Comparison of ENCODE assay signal across 9 cellular contexts in genomic region chr17:10127819-10128375, GRCh38.
DNase-seq lines count a peak whose midpoint lies in the region; ATAC-seq and TF ChIP-seq lines count a peak whose summit lies in the region.
"Had no signal": no experiment of that assay in that cellular context is flagged by ENCODE, and none has a peak within 500 bp of the region (broad histone marks: within the 10 kb centered on the region; RNA-seq: fewer than 3 reads in every experiment).

No MANE protein-coding gene starts in this region.

- H3K27me3 ChIP-seq in BLaER1 treated with 17β-estradiol and CSF1 and Interleukin-3, amounts not matched to agents 10 nM and 100 nM = no peaks in the 10 kb centered on the region
- H3K27me3 ChIP-seq in psoas muscle (ENCODE audit: insufficient read depth in 3 of 3, low read length in 2 of 3) = peaks cover 0 to 2% (median 0%) of the 10 kb centered on the region in 3 donors

- CTCF ChIA-PET in WTC11 (lab: Charles Lee) = interaction anchor here (1.0 to 1.5 kb wide), 2 partner anchors 10 to 99 kb away, joined by 3 to 5 read pairs; no protein-coding TSS in a partner anchor
- CTCF ChIA-PET in activated CD4-positive, alpha-beta T cell treated with anti-CD3 and anti-CD28 coated beads, Interleukin-2, amount 10 ng/mL, durations not matched to agents 7 days and 5 days (lab: Charles Lee) = no interaction called here

- POLR2A ChIA-PET in WTC11 (lab: Charles Lee) = no interaction called here
- POLR2A ChIA-PET in activated CD4-positive, alpha-beta T cell treated with anti-CD3 and anti-CD28 coated beads, Interleukin-2, amount 10 ng/mL, durations not matched to agents 7 days and 5 days (lab: Charles Lee) = no interaction called here

- peak overlapping the region in 1 of 10 experiments; percentile 13; a peak in 1 of 20 replicates for H3K4me3 ChIP-seq in BLaER1 treated with 17β-estradiol and CSF1 and Interleukin-3, amounts not matched to agents 10 nM and 100 nM
- H3K4me3 ChIP-seq in psoas muscle = no peak overlapping the region

- H4K20me1 ChIP-seq in BLaER1 treated with 17β-estradiol and CSF1 and Interleukin-3, amounts not matched to agents 10 nM and 100 nM = no peaks in the 10 kb centered on the region

- ATAC-seq in WTC11 = peak; percentile 48
- peak; percentile 73 to 85 (median 78) for ATAC-seq in psoas muscle
- no peak for ATAC-seq in GM21390 (IDR thresholded peaks at IDR 0.05; ENCODE audit: unreplicated experiment)
- ATAC-seq in activated T-cell treated with anti-CD3 and anti-CD28 coated beads, Interleukin-2, amount 50 U/mL, for 4 hours = no peak

- 19 to 25% (median 20%) methylated on average over 15 to 17 of the region's 17 CpGs for WGBS in psoas muscle, 3 donors

- H3K4me1 Mint-ChIP-seq in WTC11 = peaks cover 24% of the 10 kb centered on the region
- H3K4me1 Mint-ChIP-seq in activated T-cell treated with anti-CD3 and anti-CD28 coated beads, Interleukin-2, amount 50 U/mL, for 4 hours (ENCODE audit: low read depth) = peaks cover 6% of the 10 kb centered on the region
- peaks cover 21% of the 10 kb centered on the region for H3K4me1 Mint-ChIP-seq in activated CD4-positive, alpha-beta T cell treated with anti-CD3 and anti-CD28 coated beads, Interleukin-2, amount 10 ng/mL, durations not matched to agents 7 days and 5 days

- H3K9ac ChIP-seq in BLaER1 treated with 17β-estradiol and CSF1 and Interleukin-3, amounts not matched to agents 10 nM and 100 nM = peak overlapping the region; percentile 43 to 73 (median 63)

- peaks cover 0 to 7% (median 0%) of the 10 kb centered on the region in 11 experiments; a peak in 1 of 22 replicates for H3K36me3 ChIP-seq in BLaER1 treated with 17β-estradiol and CSF1 and Interleukin-3, amounts not matched to agents 10 nM and 100 nM
- H3K36me3 ChIP-seq in psoas muscle (ENCODE audit: insufficient read depth in 1 of 2, low read depth in 1 of 2) = no peaks in the 10 kb centered on the region

- peaks cover 0 to 8% (median 0%) of the 10 kb centered on the region in 11 experiments; a peak in 1 of 22 replicates for H3K9me3 ChIP-seq in BLaER1 treated with 17β-estradiol and CSF1 and Interleukin-3, amounts not matched to agents 10 nM and 100 nM (replicated peaks in 1 of 11)
- H3K9me3 ChIP-seq in psoas muscle = no peaks in the 10 kb centered on the region

- no peaks in the 10 kb centered on the region for H3K36me3 Mint-ChIP-seq in WTC11
- H3K36me3 Mint-ChIP-seq in activated T-cell treated with anti-CD3 and anti-CD28 coated beads, Interleukin-2, amount 50 U/mL, for 4 hours (ENCODE audit: insufficient read depth) = no peaks in the 10 kb centered on the region
- no peaks in the 10 kb centered on the region for H3K36me3 Mint-ChIP-seq in activated CD4-positive, alpha-beta T cell treated with anti-CD3 and anti-CD28 coated beads, Interleukin-2, amount 10 ng/mL, durations not matched to agents 7 days and 5 days (ENCODE audit: low read depth)

- peak overlapping the region; percentile 61 for H3K27ac Mint-ChIP-seq in WTC11
- H3K27ac Mint-ChIP-seq in activated CD4-positive, alpha-beta T cell treated with anti-CD3 and anti-CD28 coated beads, Interleukin-2, amount 10 ng/mL, durations not matched to agents 7 days and 5 days = no peak overlapping the region

- TF ChIP-seq CTCF in WTC11 (IDR thresholded peaks at IDR 0.05) (no peak), psoas muscle (IDR thresholded peaks at IDR 0.05) (no peak)

- DNase-seq in WTC11 (ENCODE audit: low spot score) (no peak), cardiac septum (ENCODE audit: low spot score) (peak; percentile 89), psoas muscle (peak; percentile 87 to 94)
- no peak for DNase-seq in activated T-cell treated with anti-CD3 and anti-CD28 coated beads, Interleukin-2, amount 50 U/mL, for 4 hours
- no peak for DNase-seq in activated CD4-positive, alpha-beta T cell treated with anti-CD3 and anti-CD28 coated beads, Interleukin-2, amount 10 ng/mL, durations not matched to agents 7 days and 5 days
- DNase-seq in stimulated activated CD4-positive, alpha-beta T cell treated with anti-CD3 and anti-CD28 coated beads, Interleukin-12 subunit alpha, Interleukin-12 subunit beta, amount 100 ng/mL, for 4 hours = no peak
- DNase-seq: NK-92 treated with Interleukin-12 subunit alpha and Interleukin-12 subunit beta, amount 100 ng/mL, for 24 hours had no signal

- 0 out of 2 replicates have a peak, but pooled peaks cover 3% of the 10 kb centered on the region for H3K9me3 Mint-ChIP-seq in WTC11
- H3K9me3 Mint-ChIP-seq in activated T-cell treated with anti-CD3 and anti-CD28 coated beads, Interleukin-2, amount 50 U/mL, for 4 hours = peaks cover 6% of the 10 kb centered on the region
- H3K9me3 Mint-ChIP-seq in activated CD4-positive, alpha-beta T cell treated with anti-CD3 and anti-CD28 coated beads, Interleukin-2, amount 10 ng/mL, durations not matched to agents 7 days and 5 days = no peaks in the 10 kb centered on the region

- H3K27me3 Mint-ChIP-seq in WTC11 (ENCODE audit: low read depth) = no peaks in the 10 kb centered on the region
- H3K27me3 Mint-ChIP-seq in activated T-cell treated with anti-CD3 and anti-CD28 coated beads, Interleukin-2, amount 50 U/mL, for 4 hours (ENCODE audit: low read depth) = no peaks in the 10 kb centered on the region
- peaks cover 1% of the 10 kb centered on the region for H3K27me3 Mint-ChIP-seq in activated CD4-positive, alpha-beta T cell treated with anti-CD3 and anti-CD28 coated beads, Interleukin-2, amount 10 ng/mL, durations not matched to agents 7 days and 5 days

- H3K27ac ChIP-seq in BLaER1 treated with 17β-estradiol and CSF1 and Interleukin-3, amounts not matched to agents 10 nM and 100 nM = peak overlapping the region; percentile 55 to 79 (median 70)
- H3K27ac ChIP-seq in psoas muscle = peak overlapping the region; percentile 41

- H3K4me1 ChIP-seq in BLaER1 treated with 17β-estradiol and CSF1 and Interleukin-3, amounts not matched to agents 10 nM and 100 nM = peaks cover 80 to 100% (median 95%) of the 10 kb centered on the region in 10 experiments
- H3K4me1 ChIP-seq in psoas muscle = peaks cover 3% of the 10 kb centered on the region

- intact Hi-C loops in cardiac septum (cut with DNase I) = no loop called here
- intact Hi-C loops in psoas muscle (cut with DNase I) = no loop called here

- H3K4me2 ChIP-seq in BLaER1 treated with 17β-estradiol and CSF1 and Interleukin-3, amounts not matched to agents 10 nM and 100 nM = peak overlapping the region; percentile 72 to 99 (median 84)

- no peak overlapping the region for H3K4me3 Mint-ChIP-seq in WTC11
- H3K4me3 Mint-ChIP-seq in activated T-cell treated with anti-CD3 and anti-CD28 coated beads, Interleukin-2, amount 50 U/mL, for 4 hours = no peak overlapping the region
- no peak overlapping the region for H3K4me3 Mint-ChIP-seq in activated CD4-positive, alpha-beta T cell treated with anti-CD3 and anti-CD28 coated beads, Interleukin-2, amount 10 ng/mL, durations not matched to agents 7 days and 5 days

TF ChIP-seq in WTC11, 78 proteins besides CTCF, POLR2A, EP300 and RAD21 (continues in another document):
- TF ChIP-seq TP53 (CRISPR knock-in tag; IDR thresholded peaks at IDR 0.05) (no peak), ZMAT4 (CRISPR knock-in tag; IDR thresholded peaks at IDR 0.05) (no peak), ZSCAN18 (CRISPR knock-in tag; IDR thresholded peaks at IDR 0.05) (no peak), MLX (CRISPR knock-in tag; IDR thresholded peaks at IDR 0.05) (no peak), ZNF423 (CRISPR knock-in tag; IDR thresholded peaks at IDR 0.05) (no peak)
- TF ChIP-seq, protein P1, sequence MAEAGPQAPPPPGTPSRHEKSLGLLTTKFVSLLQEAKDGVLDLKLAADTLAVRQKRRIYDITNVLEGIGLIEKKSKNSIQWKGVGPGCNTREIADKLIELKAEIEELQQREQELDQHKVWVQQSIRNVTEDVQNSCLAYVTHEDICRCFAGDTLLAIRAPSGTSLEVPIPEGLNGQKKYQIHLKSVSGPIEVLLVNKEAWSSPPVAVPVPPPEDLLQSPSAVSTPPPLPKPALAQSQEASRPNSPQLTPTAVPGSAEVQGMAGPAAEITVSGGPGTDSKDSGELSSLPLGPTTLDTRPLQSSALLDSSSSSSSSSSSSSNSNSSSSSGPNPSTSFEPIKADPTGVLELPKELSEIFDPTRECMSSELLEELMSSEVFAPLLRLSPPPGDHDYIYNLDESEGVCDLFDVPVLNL (CRISPR knock-in tag; IDR thresholded peaks at IDR 0.05; ENCODE audit: borderline replicate concordance, low read depth) = no peak
- TF ChIP-seq, protein P2, sequence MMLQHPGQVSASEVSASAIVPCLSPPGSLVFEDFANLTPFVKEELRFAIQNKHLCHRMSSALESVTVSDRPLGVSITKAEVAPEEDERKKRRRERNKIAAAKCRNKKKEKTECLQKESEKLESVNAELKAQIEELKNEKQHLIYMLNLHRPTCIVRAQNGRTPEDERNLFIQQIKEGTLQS (CRISPR knock-in tag; conservative IDR thresholded peaks at IDR 0.05) = no peak

Comparison
In these comparisons a context has a peak if more than half of its experiments do, and no peak if none do; other contexts are left out.
1. ATAC-seq: peak in WTC11 (single experiment) and psoas muscle (4 of 4); none in GM21390 (single experiment) and activated T-cell treated with anti-CD3 and anti-CD28 coated beads, Interleukin-2, amount 50 U/mL, for 4 hours (0 of 2).
2. DNase-seq: peak in cardiac septum (single experiment) and psoas muscle (2 of 2); none in WTC11 (single experiment), activated T-cell treated with anti-CD3 and anti-CD28 coated beads, Interleukin-2, amount 50 U/mL, for 4 hours (single experiment), activated CD4-positive, alpha-beta T cell treated with anti-CD3 and anti-CD28 coated beads, Interleukin-2, amount 10 ng/mL, durations not matched to agents 7 days and 5 days (single experiment) and stimulated activated CD4-positive, alpha-beta T cell treated with anti-CD3 and anti-CD28 coated beads, Interleukin-12 subunit alpha, Interleukin-12 subunit beta, amount 100 ng/mL, for 4 hours (single experiment).